Comparison of ENCODE assay signal across 9 cellular contexts in the genomic region with DNA sequence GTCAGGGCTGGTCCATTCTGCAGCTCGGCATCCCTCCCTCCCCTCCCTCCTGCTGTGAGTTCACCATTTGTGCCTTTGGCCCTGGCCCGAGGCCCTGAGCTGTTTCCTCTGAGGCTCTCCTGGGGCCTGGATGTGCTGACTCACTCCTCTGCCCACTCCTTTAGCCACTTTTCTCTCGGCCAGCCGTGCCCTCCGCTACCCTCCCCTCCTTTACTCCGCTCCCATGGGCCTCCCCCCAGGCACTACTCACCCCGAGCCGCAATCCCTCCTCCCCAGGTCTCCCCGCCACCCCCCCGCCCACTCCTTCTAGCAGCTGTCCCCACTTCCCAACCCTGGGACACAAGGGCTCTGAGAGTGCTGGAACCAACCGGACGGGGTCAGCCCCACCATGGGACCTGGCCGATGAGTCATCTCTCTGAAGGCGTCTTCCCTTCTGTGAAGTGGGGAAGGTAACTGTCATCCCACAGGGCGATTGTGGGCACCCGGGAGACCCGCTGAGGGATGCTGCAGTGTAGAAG. TPM values are rescaled to one million over a fixed set of nuclear protein-coding genes. Genes with fewer than 3 reads are reported as not detected.
DNase-seq lines count a peak whose midpoint lies in the region; ATAC-seq and TF ChIP-seq lines count a peak whose summit lies in the region.
"Had no signal": no experiment of that assay in that cellular context is flagged by ENCODE, and none has a peak within 500 bp of the region (broad histone marks: within the 10 kb centered on the region; RNA-seq: fewer than 3 reads in every experiment).

No MANE protein-coding gene starts in this region.

- H3K36me3 Mint-ChIP-seq in glutamatergic neuron (ENCODE audit: unreplicated experiment): peaks cover 4% of the 10 kb centered on the region
- no peaks in the 10 kb centered on the region for H3K36me3 Mint-ChIP-seq in CD4-positive, alpha-beta T cell (ENCODE audit: low read depth)

- H3K9me2 ChIP-seq in GM23248 (ENCODE audit: insufficient read depth): no peaks in the 10 kb centered on the region

- peak overlapping the region; percentile 56 for H2AFZ ChIP-seq in GM23248

- H3F3A ChIP-seq in GM23248 (ENCODE audit: insufficient read depth): no peaks in the 10 kb centered on the region

- H3K27ac Mint-ChIP-seq in glutamatergic neuron (ENCODE audit: unreplicated experiment): peak overlapping the region; percentile 43
- no peak overlapping the region for H3K27ac Mint-ChIP-seq in CD4-positive, alpha-beta T cell

- POLR2A ChIA-PET in CD4-positive, alpha-beta T cell (lab: Charles Lee): no interaction called here

- no peaks in the 10 kb centered on the region for H3K36me3 ChIP-seq in GM23248 (ENCODE audit: low read depth)
- H3K36me3 ChIP-seq: cardiac muscle cell had no signal

- H3K9ac ChIP-seq in GM23248: peak overlapping the region; percentile 48

- peaks cover 2% of the 10 kb centered on the region for H3K27me3 Mint-ChIP-seq in glutamatergic neuron (ENCODE audit: unreplicated experiment)
- H3K27me3 Mint-ChIP-seq in CD4-positive, alpha-beta T cell: peaks cover 27% of the 10 kb centered on the region

- peaks cover 22% of the 10 kb centered on the region for H3K4me1 ChIP-seq in GM23248 (ENCODE audit: insufficient read depth)

- 6 to 8% methylated on average over 11 to 17 of the region's 17 CpGs for WGBS in GM23248 (ENCODE audit: low coverage in 1 of 2, low lambda C conversion rate in 2 of 2, missing lambda C conversion rate in 2 of 2), 2 experiments

- ATAC-seq in sciatic nerve (peak; percentile 94), HG02763 (IDR thresholded peaks at IDR 0.05; ENCODE audit: unreplicated experiment) (no peak), HG03378 (IDR thresholded peaks at IDR 0.05; ENCODE audit: unreplicated experiment) (no peak), HG03439 (IDR thresholded peaks at IDR 0.05; ENCODE audit: unreplicated experiment) (no peak)
- no peak for ATAC-seq in CD4-positive, alpha-beta T cell (ENCODE audit: poor library complexity)

- H4K20me1 ChIP-seq in GM23248 (ENCODE audit: insufficient read depth): no peaks in the 10 kb centered on the region

- H3K9me3 Mint-ChIP-seq in glutamatergic neuron (ENCODE audit: unreplicated experiment): peaks cover 15% of the 10 kb centered on the region
- H3K9me3 Mint-ChIP-seq in CD4-positive, alpha-beta T cell: no peaks in the 10 kb centered on the region

- intact Hi-C loops in sciatic nerve (cut with DNase I): no loop called here
- intact Hi-C loops in CD4-positive, alpha-beta T cell (cut with DNase I, micrococcal nuclease): no loop called here

- no peak for TF ChIP-seq CTCF in glutamatergic neuron (IDR thresholded peaks at IDR 0.05; ENCODE audit: partially characterized antibody, unreplicated experiment)
- TF ChIP-seq CTCF in CD4-positive, alpha-beta T cell (IDR thresholded peaks at IDR 0.05): no peak

- H3K27ac ChIP-seq in GM23248: peak overlapping the region; percentile 45
- H3K27ac ChIP-seq in CD4-positive, alpha-beta T cell (ENCODE audit: low read depth, low read length): no peak overlapping the region
- H3K27ac ChIP-seq: cardiac muscle cell had no signal

- H3K4me3 ChIP-seq in GM23248: peak overlapping the region; percentile 28; the same call in 1 of the 2 replicates
- H3K4me3 ChIP-seq: cardiac muscle cell had no signal

- peak overlapping the region; percentile 18 for H3K4me2 ChIP-seq in GM23248 (ENCODE audit: unreplicated experiment)

- CTCF ChIA-PET in CD4-positive, alpha-beta T cell (lab: Charles Lee): no interaction called here

- no peaks in the 10 kb centered on the region for H3K79me2 ChIP-seq in GM23248 (ENCODE audit: insufficient read depth)

- H3K4me1 Mint-ChIP-seq in glutamatergic neuron (ENCODE audit: low read depth, unreplicated experiment): peaks cover 5% of the 10 kb centered on the region
- no peaks in the 10 kb centered on the region for H3K4me1 Mint-ChIP-seq in CD4-positive, alpha-beta T cell (ENCODE audit: low read depth)

- H3K4me3 Mint-ChIP-seq in glutamatergic neuron (ENCODE audit: unreplicated experiment): no peak overlapping the region
- no peak overlapping the region for H3K4me3 Mint-ChIP-seq in CD4-positive, alpha-beta T cell

- DNase-seq in GM23248 (peak; percentile 98), SKM-1 (lab: John Stamatoyannopoulos, UW; ENCODE audit: unreplicated experiment) (peak; percentile 47), glutamatergic neuron (peak; percentile 78), sciatic nerve (ENCODE audit: low spot score) (peak; percentile 87)
- no peak for DNase-seq in CD4-positive, alpha-beta T cell

- in situ Hi-C loops in GM23248 (cut with MboI): no loop called here

- no peaks in the 10 kb centered on the region for H3K9me3 ChIP-seq in GM23248 (ENCODE audit: low read depth)
- no peaks in the 10 kb centered on the region for H3K9me3 ChIP-seq in CD4-positive, alpha-beta T cell (ENCODE audit: control insufficient read depth, low read length)

- no peaks in the 10 kb centered on the region for H3K27me3 ChIP-seq in GM23248 (replicated peaks; ENCODE audit: insufficient read depth)
- H3K27me3 ChIP-seq in CD4-positive, alpha-beta T cell (ENCODE audit: control insufficient read depth, insufficient read depth, low read length): peaks cover 5% of the 10 kb centered on the region
- H3K27me3 ChIP-seq: cardiac muscle cell had no signal

RNA-seq across cellular contexts. Expression of a gene that starts 11.4 kb away (rescaled TPM):
- not detected in 2 replicates for total RNA-seq in GM23248 (2014; rRNA removed; shearing (Covaris generic))
- polyA plus RNA-seq in GM23248 (2016; fragmentation: Nextera tagmentation; extraction: Ambion mirVana): not detected in 2 replicates
- total RNA-seq in glutamatergic neuron (ENCODE audit: unreplicated experiment) (not detected), sciatic nerve (not detected)
- total RNA-seq in CD4-positive, alpha-beta T cell: not detected
- total RNA-seq: cardiac muscle cell had no signal
- polyA plus RNA-seq: cardiac muscle cell had no signal

RNA-seq across cellular contexts. Expression of a gene that starts 37.4 kb away (rescaled TPM):
- not detected in 2 replicates for total RNA-seq in GM23248 (2014; rRNA removed; shearing (Covaris generic))
- not detected in 2 replicates for polyA plus RNA-seq in GM23248 (2016; fragmentation: Nextera tagmentation; extraction: Ambion mirVana)
- total RNA-seq in glutamatergic neuron (ENCODE audit: unreplicated experiment) (not detected), sciatic nerve (not detected)
- under 1 TPM in 1 of 2 experiments, not detected in 1; 0.59 TPM for total RNA-seq in CD4-positive, alpha-beta T cell
- total RNA-seq: cardiac muscle cell had no signal
- polyA plus RNA-seq: cardiac muscle cell had no signal

RNA-seq across cellular contexts. Expression of a gene that starts 41.5 kb away (rescaled TPM):
- 24.7 and 31.5 TPM in 2 replicates for total RNA-seq in GM23248 (2014; rRNA removed; shearing (Covaris generic))
- 13.5 and 18.1 TPM in 2 replicates for polyA plus RNA-seq in GM23248 (2016; fragmentation: Nextera tagmentation; extraction: Ambion mirVana)
- total RNA-seq in glutamatergic neuron (ENCODE audit: unreplicated experiment) (74.7 TPM), sciatic nerve (43.2 TPM)
- total RNA-seq in CD4-positive, alpha-beta T cell: 10 to 100 TPM; 75.6 to 82.1 TPM

Comparison
In these comparisons a context has a peak if more than half of its experiments do, and no peak if none do; other contexts are left out.
1. DNase-seq: peak in GM23248 (single experiment), SKM-1 (single experiment), glutamatergic neuron (single experiment) and sciatic nerve (single experiment); none in CD4-positive, alpha-beta T cell (0 of 10).